ENCODE assay signal across 8 cellular contexts in the genomic region with DNA sequence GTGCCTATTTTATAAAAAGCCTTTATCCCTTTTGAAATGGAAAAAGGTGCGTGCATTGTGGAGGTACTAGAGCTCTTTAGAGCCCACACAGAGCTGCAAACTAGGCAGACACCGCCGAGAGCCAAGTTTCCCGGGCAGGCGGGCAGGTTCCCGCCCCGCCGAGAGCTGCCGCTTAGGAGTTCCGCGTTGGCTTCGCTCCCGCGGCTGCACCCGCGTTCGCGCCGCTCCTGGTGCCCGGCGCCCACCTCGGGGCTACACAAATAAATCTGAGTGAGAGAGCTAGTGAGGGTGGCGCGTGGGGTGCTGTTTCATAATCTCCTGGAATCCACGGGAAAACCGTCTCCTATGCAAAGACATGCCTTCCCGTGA. TPM values are rescaled to one million over a fixed set of nuclear protein-coding genes. Genes with fewer than 3 reads are reported as not detected.
DNase-seq lines count a peak whose midpoint lies in the region; ATAC-seq and TF ChIP-seq lines count a peak whose summit lies in the region.

No MANE protein-coding gene starts in this region.

- no peak for TF ChIP-seq CTCF in GM12865 (IDR thresholded peaks at IDR 0.05; ENCODE audit: insufficient read depth, low read depth, low read length, missing control alignments)

- peak overlapping the region in 1 of 2 experiments; percentile 99 for H3K23ac ChIP-seq in mesenchymal stem cell (ENCODE audit: low read length in 2 of 2)

- H3K4ac ChIP-seq in mesenchymal stem cell (ENCODE audit: low read depth in 1 of 2, low read length in 2 of 2), result peak overlapping the region in 1 of 2 experiments; percentile 76

- peak overlapping the region; percentile 75 to 78 for H3K18ac ChIP-seq in mesenchymal stem cell (ENCODE audit: low read depth in 1 of 2, low read length in 2 of 2)

- H2AFZ ChIP-seq in mesenchymal stem cell (ENCODE audit: low read depth, low read length), result no peak overlapping the region

- peak overlapping the region; percentile 52 to 68 for H2BK12ac ChIP-seq in mesenchymal stem cell (ENCODE audit: low read length in 2 of 2)

- WGBS in mesenchymal stem cell, result 2% methylated on average over 17 of the region's 27 CpGs
- WGBS in aorta, 2 donors, result 0% methylated on average over 27 of the region's 27 CpGs

- H3K14ac ChIP-seq in mesenchymal stem cell (ENCODE audit: low read length in 2 of 2), result peak overlapping the region in 1 of 2 experiments; percentile 66

- H3K4me3 ChIP-seq in GM12865 (ENCODE audit: low read depth, low read length) (peak overlapping the region; percentile 38), mesenchymal stem cell (ENCODE audit: insufficient read depth in 1 of 2, low read depth in 1 of 2, low read length in 2 of 2) (peak overlapping the region; percentile 91 to 96), aorta (ENCODE audit: low read length in 2 of 2) (peak overlapping the region; percentile 65 to 74)

- H3K9me3 ChIP-seq in mesenchymal stem cell (ENCODE audit: control insufficient read depth, low read length), result no peaks in the 10 kb centered on the region
- H3K9me3 ChIP-seq in aorta (ENCODE audit: control insufficient read depth, low read length), result no peaks in the 10 kb centered on the region

- H3K36me3 ChIP-seq in mesenchymal stem cell (ENCODE audit: control insufficient read depth in 1 of 2, insufficient read depth in 2 of 2, low read depth in 1 of 2, low read length in 2 of 2) (no peaks in the 10 kb centered on the region), aorta (ENCODE audit: control insufficient read depth in 1 of 2, insufficient read depth in 2 of 2, low read length in 1 of 2) (no peaks in the 10 kb centered on the region)

- intact Hi-C loops in aorta (cut with DNase I), result loop anchor here in 1 of 2 donors (10.0 kb wide), 1 partner anchor 415 kb away; no protein-coding TSS in a partner anchor

- H3K9ac ChIP-seq in mesenchymal stem cell (ENCODE audit: low read length), result peak overlapping the region; percentile 93

- H3K4me1 ChIP-seq in mesenchymal stem cell (ENCODE audit: control insufficient read depth, insufficient read depth, low read depth, low read length), result no peaks in the 10 kb centered on the region
- H3K4me1 ChIP-seq in aorta (ENCODE audit: control insufficient read depth in 1 of 2, insufficient read depth in 2 of 2, low read length in 2 of 2), result peaks cover 1 to 2% of the 10 kb centered on the region in 2 donors

- no peak overlapping the region for H2AK5ac ChIP-seq in mesenchymal stem cell (ENCODE audit: low read length, severe bottlenecking)

- no peak overlapping the region for H3K27ac ChIP-seq in mesenchymal stem cell (ENCODE audit: low read length, poor library complexity, severe bottlenecking)
- no peak overlapping the region for H3K27ac ChIP-seq in aorta (ENCODE audit: low read depth in 1 of 2, low read length in 2 of 2)

- no peak overlapping the region for H4K8ac ChIP-seq in mesenchymal stem cell (ENCODE audit: low read length)

- peak overlapping the region; percentile 76 for H3K4me2 ChIP-seq in mesenchymal stem cell (ENCODE audit: low read length, poor library complexity, severe bottlenecking)

- peak overlapping the region; percentile 6 for H2BK15ac ChIP-seq in mesenchymal stem cell (ENCODE audit: low read depth, poor library complexity, severe bottlenecking)

- DNase-seq in GM12865 (ENCODE audit: low read depth) (peak; percentile 8), NCI-H526 treated with DMSO at 0.1 percent for 48 hours (lab: John Stamatoyannopoulos, UW) (peak; percentile 48), dermis microvascular lymphatic vessel endothelial cell (ENCODE audit: low read depth in 2 of 2) (peak; percentile 6 to 56), mesenchymal stem cell (peak; percentile 55), aorta (peak; percentile 51 to 84), NCI-H226 (no peak), GM19240 (ENCODE audit: insufficient read length, low spot score) (no peak)

- no peak overlapping the region for H2BK5ac ChIP-seq in mesenchymal stem cell (ENCODE audit: low read depth, low read length, poor library complexity, severe bottlenecking)

- no peak overlapping the region for H2BK120ac ChIP-seq in mesenchymal stem cell (ENCODE audit: low read depth, low read length)

- no peak overlapping the region for H4K91ac ChIP-seq in mesenchymal stem cell (ENCODE audit: low read length)

- peaks cover 5% of the 10 kb centered on the region for H3K79me1 ChIP-seq in mesenchymal stem cell (replicated peaks; ENCODE audit: low read length, poor library complexity, severe bottlenecking)

- ATAC-seq in aorta (ENCODE audit: low FRiP score) (peak; percentile 80), HG03571 (IDR thresholded peaks at IDR 0.05; ENCODE audit: unreplicated experiment) (no peak)

- H3K27me3 ChIP-seq in mesenchymal stem cell (ENCODE audit: control insufficient read depth in 1 of 2, insufficient read depth in 1 of 2, low read length in 2 of 2) (no peaks in the 10 kb centered on the region), aorta (ENCODE audit: control insufficient read depth in 1 of 2, insufficient read depth in 2 of 2, low read length in 1 of 2) (no peaks in the 10 kb centered on the region)

RNA-seq across cellular contexts. Expression of a gene that starts 0.7 kb away (rescaled TPM):
- total RNA-seq in dermis microvascular lymphatic vessel endothelial cell, result 3.2 and 7.7 TPM in 2 replicates
- 6.9 TPM for polyA plus RNA-seq in mesenchymal stem cell (2013, experiment 1 of 2)
- 7.3 TPM for polyA plus RNA-seq in mesenchymal stem cell (2013, experiment 2 of 2)
- 10 to 100 TPM in 1 of 2 donors, 1 to 10 TPM in 1; 6.5 to 19.1 TPM for total RNA-seq in aorta
- 10 to 100 TPM in 1 of 2 donors, 1 to 10 TPM in 1; 7.6 to 42.1 TPM for polyA plus RNA-seq in aorta

Comparison
In these comparisons a context has a peak if more than half of its experiments do, and no peak if none do; other contexts are left out.
1. DNase-seq: peak in GM12865 (single experiment), NCI-H526 treated with DMSO at 0.1 percent for 48 hours (single experiment), dermis microvascular lymphatic vessel endothelial cell (2 of 2), mesenchymal stem cell (single experiment) and aorta (2 of 2); none in NCI-H226 (single experiment) and GM19240 (single experiment).
2. H3K4me3 ChIP-seq: peak in every context shown above with its lines; median percentile 94 in mesenchymal stem cell; 70 in aorta; 38 in GM12865.